In genomic region chr1:242842094-242842493, GRCh38 we compare ENCODE assay signal across 1 cellular context.
TF ChIP-seq lines count a peak whose summit lies in the region.

No MANE protein-coding gene starts in this region.

TF ChIP-seq in GM23338, 12 proteins besides CTCF, POLR2A, EP300 and RAD21 (continued from another document):
- TF ChIP-seq POLR2AphosphoS5 (IDR thresholded peaks at IDR 0.05; ENCODE audit: low read depth) (no peak), EZH2phosphoT487 (IDR thresholded peaks at IDR 0.05; ENCODE audit: unreplicated experiment) (no peak), ZNF331 (CRISPR knock-in tag; IDR thresholded peaks at IDR 0.05; ENCODE audit: low read depth) (no peak), STAT1 (IDR thresholded peaks at IDR 0.05; ENCODE audit: unreplicated experiment) (no peak), ZNF114 (CRISPR knock-in tag; IDR thresholded peaks at IDR 0.05) (no peak), NANOG (IDR thresholded peaks at IDR 0.05; ENCODE audit: borderline replicate concordance) (no peak), JUNB (IDR thresholded peaks at IDR 0.05; ENCODE audit: unreplicated experiment) (no peak)
- TF ChIP-seq, protein P1, sequence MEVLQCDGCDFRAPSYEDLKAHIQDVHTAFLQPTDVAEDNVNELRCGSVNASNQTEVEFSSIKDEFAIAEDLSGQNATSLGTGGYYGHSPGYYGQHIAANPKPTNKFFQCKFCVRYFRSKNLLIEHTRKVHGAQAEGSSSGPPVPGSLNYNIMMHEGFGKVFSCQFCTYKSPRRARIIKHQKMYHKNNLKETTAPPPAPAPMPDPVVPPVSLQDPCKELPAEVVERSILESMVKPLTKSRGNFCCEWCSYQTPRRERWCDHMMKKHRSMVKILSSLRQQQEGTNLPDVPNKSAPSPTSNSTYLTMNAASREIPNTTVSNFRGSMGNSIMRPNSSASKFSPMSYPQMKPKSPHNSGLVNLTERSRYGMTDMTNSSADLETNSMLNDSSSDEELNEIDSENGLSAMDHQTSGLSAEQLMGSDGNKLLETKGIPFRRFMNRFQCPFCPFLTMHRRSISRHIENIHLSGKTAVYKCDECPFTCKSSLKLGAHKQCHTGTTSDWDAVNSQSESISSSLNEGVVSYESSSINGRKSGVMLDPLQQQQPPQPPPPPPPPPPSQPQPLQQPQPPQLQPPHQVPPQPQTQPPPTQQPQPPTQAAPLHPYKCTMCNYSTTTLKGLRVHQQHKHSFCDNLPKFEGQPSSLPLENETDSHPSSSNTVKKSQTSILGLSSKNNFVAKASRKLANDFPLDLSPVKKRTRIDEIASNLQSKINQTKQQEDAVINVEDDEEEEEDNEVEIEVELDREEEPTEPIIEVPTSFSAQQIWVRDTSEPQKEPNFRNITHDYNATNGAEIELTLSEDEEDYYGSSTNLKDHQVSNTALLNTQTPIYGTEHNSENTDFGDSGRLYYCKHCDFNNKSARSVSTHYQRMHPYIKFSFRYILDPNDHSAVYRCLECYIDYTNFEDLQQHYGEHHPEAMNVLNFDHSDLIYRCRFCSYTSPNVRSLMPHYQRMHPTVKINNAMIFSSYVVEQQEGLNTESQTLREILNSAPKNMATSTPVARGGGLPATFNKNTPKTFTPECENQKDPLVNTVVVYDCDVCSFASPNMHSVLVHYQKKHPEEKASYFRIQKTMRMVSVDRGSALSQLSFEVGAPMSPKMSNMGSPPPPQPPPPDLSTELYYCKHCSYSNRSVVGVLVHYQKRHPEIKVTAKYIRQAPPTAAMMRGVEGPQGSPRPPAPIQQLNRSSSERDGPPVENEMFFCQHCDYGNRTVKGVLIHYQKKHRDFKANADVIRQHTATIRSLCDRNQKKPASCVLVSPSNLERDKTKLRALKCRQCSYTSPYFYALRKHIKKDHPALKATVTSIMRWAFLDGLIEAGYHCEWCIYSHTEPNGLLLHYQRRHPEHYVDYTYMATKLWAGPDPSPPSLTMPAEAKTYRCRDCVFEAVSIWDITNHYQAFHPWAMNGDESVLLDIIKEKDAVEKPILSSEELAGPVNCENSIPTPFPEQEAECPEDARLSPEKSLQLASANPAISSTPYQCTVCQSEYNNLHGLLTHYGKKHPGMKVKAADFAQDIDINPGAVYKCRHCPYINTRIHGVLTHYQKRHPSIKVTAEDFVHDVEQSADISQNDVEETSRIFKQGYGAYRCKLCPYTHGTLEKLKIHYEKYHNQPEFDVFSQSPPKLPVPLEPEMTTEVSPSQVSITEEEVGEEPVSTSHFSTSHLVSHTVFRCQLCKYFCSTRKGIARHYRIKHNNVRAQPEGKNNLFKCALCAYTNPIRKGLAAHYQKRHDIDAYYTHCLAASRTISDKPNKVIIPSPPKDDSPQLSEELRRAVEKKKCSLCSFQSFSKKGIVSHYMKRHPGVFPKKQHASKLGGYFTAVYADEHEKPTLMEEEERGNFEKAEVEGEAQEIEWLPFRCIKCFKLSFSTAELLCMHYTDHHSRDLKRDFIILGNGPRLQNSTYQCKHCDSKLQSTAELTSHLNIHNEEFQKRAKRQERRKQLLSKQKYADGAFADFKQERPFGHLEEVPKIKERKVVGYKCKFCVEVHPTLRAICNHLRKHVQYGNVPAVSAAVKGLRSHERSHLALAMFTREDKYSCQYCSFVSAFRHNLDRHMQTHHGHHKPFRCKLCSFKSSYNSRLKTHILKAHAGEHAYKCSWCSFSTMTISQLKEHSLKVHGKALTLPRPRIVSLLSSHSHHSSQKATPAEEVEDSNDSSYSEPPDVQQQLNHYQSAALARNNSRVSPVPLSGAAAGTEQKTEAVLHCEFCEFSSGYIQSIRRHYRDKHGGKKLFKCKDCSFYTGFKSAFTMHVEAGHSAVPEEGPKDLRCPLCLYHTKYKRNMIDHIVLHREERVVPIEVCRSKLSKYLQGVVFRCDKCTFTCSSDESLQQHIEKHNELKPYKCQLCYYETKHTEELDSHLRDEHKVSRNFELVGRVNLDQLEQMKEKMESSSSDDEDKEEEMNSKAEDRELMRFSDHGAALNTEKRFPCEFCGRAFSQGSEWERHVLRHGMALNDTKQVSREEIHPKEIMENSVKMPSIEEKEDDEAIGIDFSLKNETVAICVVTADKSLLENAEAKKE (CRISPR knock-in tag; IDR thresholded peaks at IDR 0.05) = no peak
